In the genomic region with DNA sequence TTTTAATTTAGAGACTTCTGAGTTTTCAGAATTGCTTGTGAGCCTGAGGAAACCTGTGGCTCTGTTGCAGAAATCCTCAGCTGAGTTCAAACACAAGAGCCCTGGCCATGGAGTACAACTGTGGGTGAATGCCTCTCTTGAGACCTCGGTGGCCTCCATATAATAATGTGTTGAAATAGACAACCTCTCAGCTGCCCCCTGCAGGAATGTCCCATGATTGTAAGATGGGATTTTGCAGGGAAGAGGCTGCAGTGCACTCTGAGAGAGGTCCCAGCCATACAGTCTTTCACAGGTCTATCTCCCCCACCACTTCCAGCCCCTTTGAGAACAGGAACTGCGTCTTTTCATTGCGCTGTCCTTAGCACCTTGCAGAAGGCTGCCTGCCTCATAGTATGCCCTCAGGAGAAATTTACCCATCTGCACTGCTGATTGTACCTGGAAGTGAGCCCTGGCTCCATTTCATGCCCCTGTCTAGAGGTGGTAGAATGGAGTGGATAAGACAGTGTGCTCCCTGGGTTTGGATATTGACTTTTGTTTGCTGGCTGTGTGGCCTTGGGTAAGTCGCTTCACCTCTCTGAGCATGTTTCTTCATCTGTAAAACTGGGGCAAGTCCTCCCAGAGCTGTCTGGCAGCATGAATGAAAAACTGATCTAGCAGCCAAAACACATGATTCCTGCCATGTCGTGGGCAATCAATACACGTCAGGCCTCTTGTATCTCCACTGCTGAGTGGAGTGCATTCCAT, we compare ENCODE assay signal across 1 cellular context.
TF ChIP-seq lines count a peak whose summit lies in the region.

No MANE protein-coding gene starts in this region.

TF ChIP-seq in GM12878, 131 proteins besides CTCF, POLR2A, EP300 and RAD21:
- TF ChIP-seq SREBF2 (IDR thresholded peaks at IDR 0.05; ENCODE audit: low read length) (no peak), ATF7 (IDR thresholded peaks at IDR 0.05; ENCODE audit: low read depth) (no peak)
